8 cellular contexts compared by ENCODE assay signal in the genomic region with DNA sequence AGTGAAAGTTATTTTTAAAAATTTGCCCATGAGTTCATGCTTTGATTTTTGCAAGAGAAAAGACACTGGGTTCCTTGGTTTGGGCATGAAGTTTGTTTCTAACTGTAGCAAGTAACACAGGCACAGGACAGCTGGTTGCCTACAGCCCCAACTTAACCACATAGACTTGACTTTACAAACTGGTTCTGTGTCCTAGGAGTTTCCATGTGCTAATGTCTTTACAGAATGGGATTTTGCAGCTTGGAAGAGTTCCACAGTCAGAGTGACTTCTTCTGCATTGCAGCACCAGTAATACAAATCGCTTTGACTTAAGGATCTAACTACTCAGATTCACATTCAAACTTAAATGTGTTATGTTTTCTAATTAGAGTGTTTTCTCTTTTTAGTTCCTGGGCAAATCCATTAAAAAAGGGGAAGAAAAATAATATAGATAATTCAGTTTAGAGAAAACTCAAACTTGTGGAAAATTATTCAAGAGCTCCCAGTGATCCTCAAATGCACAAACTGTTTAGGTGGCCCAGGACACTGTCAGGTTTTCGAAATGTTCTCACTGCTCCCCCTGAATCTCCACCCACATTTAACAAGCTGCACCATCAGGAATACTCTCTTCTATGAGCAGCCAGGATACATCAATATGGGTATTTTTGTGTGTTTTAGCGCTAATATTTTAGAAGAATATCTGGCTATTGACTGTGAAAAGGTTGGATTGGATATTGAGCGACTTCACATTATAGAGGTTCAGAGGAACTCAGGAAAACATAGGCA. TPM values are rescaled to one million over a fixed set of nuclear protein-coding genes. Genes with fewer than 3 reads are reported as not detected.
DNase-seq lines count a peak whose midpoint lies in the region; ATAC-seq, FAIRE-seq and TF ChIP-seq lines count a peak whose summit lies in the region.

No MANE protein-coding gene starts in this region.

- DNase-seq in DMS53 treated with DMSO at 0.1 percent for 48 hours (lab: John Stamatoyannopoulos, UW; ENCODE audit: unreplicated experiment) (peak; percentile 26), LNCaP clone FGC (ENCODE audit: low read depth) (no peak), naive B cell (no peak), lower leg skin (ENCODE audit: low spot score in 2 of 2) (no peak), D721Med (ENCODE audit: insufficient read length, low spot score) (no peak)
- DNase-seq in activated T-helper 2 cell treated with anti-CD3 and anti-CD28 coated beads, Interferon-gamma antibody, Interleukin-2, Interleukin-4, amounts not matched to agents 10 μg/mL and 5 μg/mL and 100 μg/mL, durations not matched to agents 14 hours and 24 hours and 36 hours (ENCODE audit: low spot score), result no peak

- H3K27me3 Mint-ChIP-seq in activated T-helper 2 cell treated with anti-CD3 and anti-CD28 coated beads, Interferon-gamma antibody, Interleukin-2, Interleukin-4, amounts not matched to agents 10 μg/mL and 5 μg/mL and 100 μg/mL, durations not matched to agents 14 hours and 24 hours and 36 hours (ENCODE audit: low read depth), result no peaks in the 10 kb centered on the region
- H3K27me3 Mint-ChIP-seq in naive B cell, result no peaks in the 10 kb centered on the region

- FAIRE-seq in D721Med (lab: Jason Lieb, UNC), result no peak

- H3K4me3 Mint-ChIP-seq in activated T-helper 2 cell treated with anti-CD3 and anti-CD28 coated beads, Interferon-gamma antibody, Interleukin-2, Interleukin-4, amounts not matched to agents 10 μg/mL and 5 μg/mL and 100 μg/mL, durations not matched to agents 14 hours and 24 hours and 36 hours (ENCODE audit: low read depth), result peak overlapping the region; percentile 98
- peak overlapping the region; percentile 1 to 100 (median 99) for H3K4me3 Mint-ChIP-seq in naive B cell

- no peaks in the 10 kb centered on the region for H3K36me3 Mint-ChIP-seq in activated T-helper 2 cell treated with anti-CD3 and anti-CD28 coated beads, Interferon-gamma antibody, Interleukin-2, Interleukin-4, amounts not matched to agents 10 μg/mL and 5 μg/mL and 100 μg/mL, durations not matched to agents 14 hours and 24 hours and 36 hours (ENCODE audit: low read depth)
- peaks cover 5 to 7% of the 10 kb centered on the region in 2 donors for H3K36me3 Mint-ChIP-seq in naive B cell

- no peak for ATAC-seq in naive B cell (ENCODE audit: low read depth in 2 of 2)
- no peak for ATAC-seq in HG02678 (IDR thresholded peaks at IDR 0.05; ENCODE audit: unreplicated experiment)
- no peak for ATAC-seq in HG03280 (IDR thresholded peaks at IDR 0.05; ENCODE audit: unreplicated experiment)

- peaks cover 74% of the 10 kb centered on the region for H3K4me1 Mint-ChIP-seq in activated T-helper 2 cell treated with anti-CD3 and anti-CD28 coated beads, Interferon-gamma antibody, Interleukin-2, Interleukin-4, amounts not matched to agents 10 μg/mL and 5 μg/mL and 100 μg/mL, durations not matched to agents 14 hours and 24 hours and 36 hours (ENCODE audit: low read depth)
- H3K4me1 Mint-ChIP-seq in naive B cell, result peaks cover 38 to 54% (median 54%) of the 10 kb centered on the region in 3 donors

- H3K9me3 Mint-ChIP-seq in activated T-helper 2 cell treated with anti-CD3 and anti-CD28 coated beads, Interferon-gamma antibody, Interleukin-2, Interleukin-4, amounts not matched to agents 10 μg/mL and 5 μg/mL and 100 μg/mL, durations not matched to agents 14 hours and 24 hours and 36 hours, result no peaks in the 10 kb centered on the region
- H3K9me3 Mint-ChIP-seq in naive B cell, result peaks cover 0 to 19% (median 9%) of the 10 kb centered on the region in 7 donors

- 89 to 91% methylated on average over 4 of the region's 4 CpGs for WGBS in lower leg skin, 2 donors

- H3K27ac Mint-ChIP-seq in activated T-helper 2 cell treated with anti-CD3 and anti-CD28 coated beads, Interferon-gamma antibody, Interleukin-2, Interleukin-4, amounts not matched to agents 10 μg/mL and 5 μg/mL and 100 μg/mL, durations not matched to agents 14 hours and 24 hours and 36 hours, result peak overlapping the region; percentile 99
- H3K27ac Mint-ChIP-seq in naive B cell, result peak overlapping the region in 2 of 6 donors; percentile 1 to 89

- TF ChIP-seq POLR2A in lower leg skin (IDR thresholded peaks at IDR 0.05), result no peak

- no peak for TF ChIP-seq CTCF in LNCaP clone FGC (IDR thresholded peaks at IDR 0.05; ENCODE audit: control insufficient read depth, extremely low read depth, insufficient read depth)
- TF ChIP-seq CTCF in lower leg skin (IDR thresholded peaks at IDR 0.05), result no peak
- no peak for TF ChIP-seq CTCF in D721Med (IDR thresholded peaks at IDR 0.05; ENCODE audit: insufficient read depth, missing control alignments)

- H3K4me3 ChIP-seq in LNCaP clone FGC (ENCODE audit: low read depth, low read length) (peak overlapping the region; percentile 63), lower leg skin (ENCODE audit: low read depth, poor library complexity, severe bottlenecking) (no peak overlapping the region)

- intact Hi-C loops in activated T-helper 2 cell treated with anti-CD3 and anti-CD28 coated beads, Interferon-gamma antibody, Interleukin-2, Interleukin-4, amounts not matched to agents 10 μg/mL and 5 μg/mL and 100 μg/mL, durations not matched to agents 14 hours and 24 hours and 36 hours (cut with micrococcal nuclease), result loop anchor here (1.0 kb wide), 1 partner anchor 60 kb away; a partner anchor contains a TSS
- intact Hi-C loops in lower leg skin (cut with DNase I; ENCODE audit: low total_unique reads), result no loop called here

RNA-seq across cellular contexts. Expression of a gene that starts 44.1 kb away (rescaled TPM):
- not detected in 2 replicates for total RNA-seq in activated T-helper 2 cell treated with anti-CD3 and anti-CD28 coated beads, Interferon-gamma antibody, Interleukin-2, Interleukin-4, amounts not matched to agents 10 μg/mL and 5 μg/mL and 100 μg/mL, durations not matched to agents 14 hours and 24 hours and 36 hours
- polyA plus RNA-seq in naive B cell (ENCODE audit: low read depth in 6 of 6), result not detected
- total RNA-seq in lower leg skin, result not detected
